ENCODE assay signal across 15 cellular contexts in the genomic region with DNA sequence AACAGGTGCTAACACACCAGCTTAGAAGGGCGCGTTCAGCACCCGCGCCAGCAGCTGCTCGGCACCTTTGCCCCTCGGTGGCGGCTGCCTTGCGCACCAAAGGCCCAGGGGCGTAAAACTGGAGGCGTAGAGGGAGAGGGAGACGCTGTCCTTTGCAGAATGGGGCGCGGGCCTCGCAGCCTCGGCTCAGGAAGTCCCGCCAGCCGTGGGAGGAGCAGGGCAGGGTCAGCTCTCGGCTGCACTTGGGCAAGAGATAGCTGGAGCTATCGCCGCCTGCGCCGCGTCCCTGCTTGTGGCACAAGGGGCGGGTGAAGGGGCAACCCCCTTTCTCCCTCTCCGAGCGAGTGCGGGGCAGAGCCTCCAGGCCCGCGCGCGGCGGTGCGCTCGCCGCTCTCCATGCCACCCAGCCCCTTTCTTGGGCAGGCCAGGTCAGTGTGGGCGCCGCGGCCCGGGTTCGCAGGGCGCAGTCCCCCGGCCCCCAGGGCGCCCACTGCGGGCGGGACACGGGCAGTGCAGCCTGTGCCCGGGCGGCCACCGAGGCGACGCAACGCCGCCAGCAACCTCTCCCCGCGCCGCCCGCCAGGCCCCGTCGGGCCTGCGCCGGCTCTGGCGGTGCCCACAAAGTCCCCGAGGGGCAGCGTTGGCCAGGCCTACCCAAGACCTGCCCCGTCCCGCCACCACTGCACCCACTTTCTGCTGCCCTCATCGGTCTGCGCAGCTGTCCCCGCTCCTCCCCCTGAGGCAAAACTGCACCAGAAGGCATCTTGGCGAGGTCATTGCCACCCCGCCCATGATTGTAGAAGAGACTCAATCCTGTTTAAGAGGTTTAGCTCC. TPM values are rescaled to one million over a fixed set of nuclear protein-coding genes. Genes with fewer than 3 reads are reported as not detected.
DNase-seq lines count a peak whose midpoint lies in the region; ATAC-seq and TF ChIP-seq lines count a peak whose summit lies in the region.
"Had no signal": no experiment of that assay in that cellular context is flagged by ENCODE, and none has a peak within 500 bp of the region (broad histone marks: within the 10 kb centered on the region; RNA-seq: fewer than 3 reads in every experiment).

No MANE protein-coding gene starts in this region.

- H3K9me3 Mint-ChIP-seq in endothelial cell (ENCODE audit: unreplicated experiment) = no peaks in the 10 kb centered on the region

- intact Hi-C loops in right lobe of liver (cut with DNase I) = no loop called here

- peak overlapping the region; percentile 52 for H3K4me3 Mint-ChIP-seq in endothelial cell (ENCODE audit: unreplicated experiment)
- H3K4me3 Mint-ChIP-seq: natural killer cell treated with Interleukin-12 subunit alpha and Interleukin-12 subunit beta and Interleukin-15 and Interleukin-18, amount 100 ng/mL, for 72 hours had no signal

- H3K27me3 Mint-ChIP-seq in endothelial cell (ENCODE audit: unreplicated experiment) = peaks cover 4% of the 10 kb centered on the region

- WGBS in right lobe of liver (ENCODE audit: insufficient coverage, low coverage, low lambda C conversion rate, missing lambda C conversion rate) = 4% methylated on average over 20 of the region's 71 CpGs

- TF ChIP-seq CTCF in endothelial cell (IDR thresholded peaks at IDR 0.05; ENCODE audit: unreplicated experiment) (peak; percentile 71), right lobe of liver (IDR thresholded peaks at IDR 0.05) (peak in 3 of 4 donors; percentile 54 to 85 (median 66))

- H3K4me1 Mint-ChIP-seq in endothelial cell (ENCODE audit: unreplicated experiment) = peaks cover under 1% of the 10 kb centered on the region

- no peak overlapping the region for H3K27ac Mint-ChIP-seq in endothelial cell (ENCODE audit: unreplicated experiment)
- H3K27ac Mint-ChIP-seq: natural killer cell treated with Interleukin-12 subunit alpha and Interleukin-12 subunit beta and Interleukin-15 and Interleukin-18, amount 100 ng/mL, for 72 hours had no signal

- H3K36me3 Mint-ChIP-seq in endothelial cell (ENCODE audit: low read depth, unreplicated experiment) = no peaks in the 10 kb centered on the region

- no peaks in the 10 kb centered on the region for H3K4me1 ChIP-seq in right lobe of liver
- H3K4me1 ChIP-seq: gastrocnemius medialis had no signal

- no peaks in the 10 kb centered on the region for H3K27me3 ChIP-seq in right lobe of liver

- peak; percentile 56 for TF ChIP-seq POLR2A in right lobe of liver (IDR thresholded peaks at IDR 0.05)

- DNase-seq in DMS53 (lab: John Stamatoyannopoulos, UW) (peak; percentile 59), DMS53 treated with DMSO at 0.1 percent for 48 hours (lab: John Stamatoyannopoulos, UW; ENCODE audit: unreplicated experiment) (no peak), endothelial cell (ENCODE audit: low spot score) (peak; percentile 58), right lobe of liver (peak in 2 of 3 donors; percentile 61 to 83), NCI-H1417 (lab: John Stamatoyannopoulos, UW) (no peak)
- DNase-seq: 8988T, cerebellar nuclear complex, DND-41, gastrocnemius medialis, KBM-7, RPMI8226 had no signal

- peak overlapping the region; percentile 13 to 55 (median 38) for H3K4me3 ChIP-seq in right lobe of liver

- no peaks in the 10 kb centered on the region for H3K36me3 ChIP-seq in right lobe of liver
- H3K36me3 ChIP-seq: gastrocnemius medialis had no signal

- H3K9me3 ChIP-seq in right lobe of liver = no peaks in the 10 kb centered on the region
- H3K9me3 ChIP-seq: gastrocnemius medialis had no signal

- H3K27ac ChIP-seq in right lobe of liver (peak overlapping the region in 2 of 3 donors; percentile 50 to 77), temporal lobe (ENCODE audit: low read depth, low read length) (peak overlapping the region; percentile 3)
- H3K27ac ChIP-seq: gastrocnemius medialis had no signal

- ATAC-seq in right lobe of liver (peak; percentile 57 to 97 (median 94)), HG03095 (IDR thresholded peaks at IDR 0.05; ENCODE audit: unreplicated experiment) (no peak), GM21737 (IDR thresholded peaks at IDR 0.05; ENCODE audit: unreplicated experiment) (no peak)
- ATAC-seq: gastrocnemius medialis; natural killer cell treated with Interleukin-12 subunit alpha and Interleukin-12 subunit beta and Interleukin-15 and Interleukin-18, amount 100 ng/mL, for 72 hours had no signal

RNA-seq across cellular contexts. Expression of a gene that starts 4.1 kb away (rescaled TPM):
- not detected for total RNA-seq in endothelial cell (ENCODE audit: unreplicated experiment)
- not detected for total RNA-seq in right lobe of liver
- total RNA-seq in temporal lobe = 325 TPM
- total RNA-seq: gastrocnemius medialis; natural killer cell treated with Interleukin-12 subunit alpha and Interleukin-12 subunit beta and Interleukin-15 and Interleukin-18, amount 100 ng/mL, for 72 hours had no signal

Comparison
In these comparisons a context has a peak if more than half of its experiments do, and no peak if none do; other contexts are left out.
1. DNase-seq: peak in DMS53 (single experiment), endothelial cell (single experiment) and right lobe of liver (2 of 3); none in DMS53 treated with DMSO at 0.1 percent for 48 hours (single experiment) and NCI-H1417 (0 of 3).
2. ATAC-seq: peak in right lobe of liver (4 of 4); none in HG03095 (single experiment) and GM21737 (single experiment).
3. RNA of a gene that starts 4.1 kb away (total RNA-seq): 325 TPM in temporal lobe (single experiment); not detected in endothelial cell (single experiment) and not detected in right lobe of liver; every median in the first group is over 100 times any median in the second.